Comparison of ENCODE assay signal across 23 cellular contexts in the genomic region with DNA sequence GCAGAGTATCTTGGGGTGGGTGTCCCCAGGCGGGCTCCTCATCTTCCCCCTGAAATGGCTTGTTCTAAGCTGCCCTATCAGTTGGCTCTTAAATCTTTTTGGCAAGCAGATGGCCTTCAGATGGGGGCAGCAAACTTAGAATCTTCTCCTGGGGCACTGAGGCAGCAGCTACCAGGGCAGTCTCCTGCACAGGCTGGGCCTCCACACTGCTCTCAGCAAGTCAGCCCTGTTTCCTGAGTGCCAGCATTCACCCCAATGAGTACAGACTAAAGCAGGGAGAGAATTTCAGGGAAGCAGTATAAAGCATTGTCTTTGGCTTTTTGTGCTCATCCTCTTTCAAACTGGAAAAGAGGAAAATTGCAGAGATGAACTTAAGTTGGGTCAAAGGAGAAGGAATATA.
"Had no signal": no experiment of that assay in that cellular context is flagged by ENCODE, and none has a peak within 500 bp of the region (broad histone marks: within the 10 kb centered on the region; RNA-seq: fewer than 3 reads in every experiment).

No MANE protein-coding gene starts in this region.

- ATAC-seq: effector memory CD8-positive, alpha-beta T cell; esophagus mucosa; foreskin keratinocyte; gastrocnemius medialis; gastroesophageal sphincter; heart left ventricle; heart right ventricle had no signal

- H3K27ac ChIP-seq: colonic mucosa, coronary artery, epithelial cell of prostate, esophagus muscularis mucosa, esophagus squamous epithelium, foreskin keratinocyte, gastrocnemius medialis, gastroesophageal sphincter, heart left ventricle, heart right ventricle had no signal

- H3K4me1 ChIP-seq: colonic mucosa, esophagus muscularis mucosa, esophagus squamous epithelium, foreskin keratinocyte, gastrocnemius medialis, gastroesophageal sphincter, heart left ventricle, heart right ventricle had no signal

- DNase-seq: colonic mucosa; cortex of kidney; dermis blood vessel endothelial cell; dorsolateral prefrontal cortex; effector CD4-positive, alpha-beta T cell; effector CD8-positive, alpha-beta T cell; effector memory CD4-positive, alpha-beta T cell; effector memory CD8-positive, alpha-beta T cell; endodermal cell; erythroblast; esophagus squamous epithelium; foreskin fibroblast; foreskin keratinocyte; foreskin melanocyte; gastrocnemius medialis; glutamatergic neuron; heart left ventricle; heart right ventricle had no signal

- H3K36me3 ChIP-seq: colonic mucosa, esophagus squamous epithelium, gastrocnemius medialis, heart left ventricle, heart right ventricle had no signal

- H3K9me3 ChIP-seq: colonic mucosa, esophagus muscularis mucosa, esophagus squamous epithelium, gastrocnemius medialis, gastroesophageal sphincter, heart left ventricle, heart right ventricle had no signal

- H3K27me3 ChIP-seq: colonic mucosa, dorsolateral prefrontal cortex, esophagus muscularis mucosa, esophagus squamous epithelium, gastrocnemius medialis, gastroesophageal sphincter, heart left ventricle, heart right ventricle had no signal

- H3K4me3 ChIP-seq: colonic mucosa, coronary artery, dorsolateral prefrontal cortex, esophagus muscularis mucosa, esophagus squamous epithelium, gastrocnemius medialis, gastroesophageal sphincter, heart left ventricle, heart right ventricle had no signal
